In the genomic region with DNA sequence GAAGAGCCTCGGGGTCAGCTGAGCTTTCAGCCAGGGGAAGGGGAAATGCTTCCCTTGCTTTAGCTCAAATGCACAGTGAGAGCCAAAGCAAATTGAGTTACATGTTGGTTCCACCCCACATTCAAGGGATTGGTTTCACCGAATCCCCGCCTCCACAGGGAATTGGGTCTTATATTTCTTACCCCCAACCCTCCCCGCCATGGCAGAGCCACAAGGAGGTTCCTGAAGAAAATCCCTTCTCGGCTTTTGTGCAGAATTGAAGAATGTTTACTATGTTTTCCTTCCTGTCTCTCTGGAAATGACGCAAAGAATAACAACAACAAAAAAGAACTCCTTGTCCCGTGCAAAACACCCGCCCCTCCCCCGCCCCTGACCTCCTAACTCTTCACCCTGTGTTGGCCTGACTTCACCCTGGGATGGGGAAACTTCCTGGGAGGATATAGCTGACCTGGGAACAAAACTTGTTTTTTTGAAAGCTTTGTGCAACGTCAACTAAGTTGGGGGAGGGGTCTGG, we compare ENCODE assay signal across 10 cellular contexts. TPM values are rescaled to one million over a fixed set of nuclear protein-coding genes. Genes with fewer than 3 reads are reported as not detected.
DNase-seq lines count a peak whose midpoint lies in the region; ATAC-seq, FAIRE-seq and TF ChIP-seq lines count a peak whose summit lies in the region.
"Had no signal": no experiment of that assay in that cellular context is flagged by ENCODE, and none has a peak within 500 bp of the region (broad histone marks: within the 10 kb centered on the region; RNA-seq: fewer than 3 reads in every experiment).

No MANE protein-coding gene starts in this region.

- H3K9me3 ChIP-seq in HUES64 (ENCODE audit: insufficient read depth, low read depth, low read length) (no peaks in the 10 kb centered on the region; the same call in 1 of the 2 replicates), H1 (ENCODE audit: insufficient read depth in 2 of 2, low read depth in 1 of 2, low read length in 1 of 2) (0 out of 4 replicates have a peak, but pooled peaks cover 0 to 4% of the 10 kb centered on the region in 2 experiments), HepG2 (ENCODE audit: low read length) (no peaks in the 10 kb centered on the region)

- H4K20me1 ChIP-seq in H1 (replicated peaks in 1 of 2; ENCODE audit: control insufficient read depth in 1 of 2, insufficient read depth in 2 of 2, low read length in 2 of 2) (no peaks in the 10 kb centered on the region), HepG2 (ENCODE audit: insufficient read depth, low read length) (no peaks in the 10 kb centered on the region)

- H3K9ac ChIP-seq in HUES64 (ENCODE audit: low read depth, low read length) (no peak overlapping the region), H1 (replicated peaks in 1 of 4; ENCODE audit: extremely low read depth in 1 of 4, low read depth in 3 of 4, low read length in 3 of 4) (peak overlapping the region in 2 of 4 experiments; percentile 7 to 13; a peak in 1 of 7 replicates), HepG2 (ENCODE audit: insufficient read depth, low read depth, low read length) (no peak overlapping the region)

- no peak overlapping the region for H4K91ac ChIP-seq in H1 (replicated peaks; ENCODE audit: insufficient read length, low read length)

- no peak overlapping the region for H3K14ac ChIP-seq in H1 (ENCODE audit: insufficient read length)

- H3K23ac ChIP-seq in H1 (ENCODE audit: insufficient read length), result no peak overlapping the region

- H3K27me3 ChIP-seq in HUES64 (ENCODE audit: insufficient read depth, low read length) (no peaks in the 10 kb centered on the region), H1 (replicated peaks in 1 of 4; ENCODE audit: control insufficient read depth in 3 of 4, extremely low read depth in 1 of 4, insufficient read depth in 3 of 4, low read length in 3 of 4) (no peaks in the 10 kb centered on the region; a peak in 1 of 7 replicates), HepG2 (ENCODE audit: control insufficient read depth in 1 of 2, insufficient read depth in 2 of 2, low read length in 2 of 2) (no peaks in the 10 kb centered on the region; a peak in 2 of 5 replicates)

- no peaks in the 10 kb centered on the region for H3K23me2 ChIP-seq in H1 (ENCODE audit: low read depth, low read length)

- TF ChIP-seq CTCF in H1 (IDR thresholded peaks at IDR 0.05; ENCODE audit: control extremely low read depth in 1 of 3, insufficient read depth in 1 of 3, low read depth in 1 of 3, low read length in 3 of 3), result no peak
- TF ChIP-seq CTCF in HepG2 (CRISPR knock-in tag; IDR thresholded peaks at IDR 0.05), result no peak

- TF ChIP-seq POLR2A in H1 (IDR thresholded peaks at IDR 0.05; ENCODE audit: control extremely low read depth in 1 of 2, low read depth in 2 of 2, low read length in 2 of 2) (no peak), HepG2 (IDR thresholded peaks at IDR 0.05; ENCODE audit: insufficient read depth in 1 of 2, low read depth in 2 of 2, low read length in 2 of 2) (no peak)

- H3K4me2 ChIP-seq in H1 (ENCODE audit: insufficient read depth in 1 of 2, low read depth in 2 of 2, low read length in 2 of 2), result peak overlapping the region; percentile 40 to 54
- no peak overlapping the region for H3K4me2 ChIP-seq in HepG2 (ENCODE audit: low read depth, low read length)

- intact Hi-C loops in HepG2 (cut with micrococcal nuclease; ENCODE audit: unreplicated experiment), result no loop called here

- TF ChIP-seq RAD21 in H1 (IDR thresholded peaks at IDR 0.05 in 1 of 2, conservative IDR thresholded peaks at IDR 0.05 in 1 of 2; ENCODE audit: low read depth in 2 of 2, low read length in 2 of 2), result no peak
- TF ChIP-seq RAD21 in HepG2 (CRISPR knock-in tag; IDR thresholded peaks at IDR 0.05), result no peak

- 0 out of 2 replicates have a peak overlapping the region, but pooled peaks have one; percentile 29 for H2BK15ac ChIP-seq in H1 (ENCODE audit: low read length)

- 0 out of 2 replicates have a peak overlapping the region, but pooled peaks have one; percentile 72 for H2BK5ac ChIP-seq in H1 (ENCODE audit: low read depth, low read length)

- H3K4me3 ChIP-seq in HUES64 (ENCODE audit: low read length), result peak overlapping the region; percentile 27; the same call in 1 of the 2 replicates
- H3K4me3 ChIP-seq in H1 (ENCODE audit: extremely low read depth in 1 of 4, insufficient read depth in 2 of 4, low read depth in 3 of 4, low read length in 4 of 4), result peak overlapping the region in 2 of 4 experiments; percentile 7 to 36; a peak in 3 of 8 replicates
- no peak overlapping the region for H3K4me3 ChIP-seq in HepG2 (replicated peaks in 1 of 3; ENCODE audit: insufficient read depth in 1 of 3, low read depth in 2 of 3, low read length in 3 of 3)
- no peak overlapping the region for H3K4me3 ChIP-seq in skin epidermis

- H2AFZ ChIP-seq in H1 (ENCODE audit: low read length) (peak overlapping the region; percentile 45), HepG2 (ENCODE audit: low read length) (no peak overlapping the region)

- no peak overlapping the region for H4K8ac ChIP-seq in H1 (ENCODE audit: extremely low read depth, insufficient read depth, low read length)

- ATAC-seq in HepG2 (no peak), GM21723 (IDR thresholded peaks at IDR 0.05; ENCODE audit: unreplicated experiment) (no peak)

- no peak for FAIRE-seq in H1 (lab: Jason Lieb, UNC)
- no peak for FAIRE-seq in HepG2 (lab: Jason Lieb, UNC)

- no peaks in the 10 kb centered on the region for H3K79me1 ChIP-seq in H1 (ENCODE audit: low read depth, low read length)

- no TSS peak for BruUV-seq in HepG2 (replicated peaks; lab: Mats Ljungman, UMichigan)

- H3K18ac ChIP-seq in H1 (ENCODE audit: extremely low read depth, low read length), result peak overlapping the region; percentile 71; the same call in 1 of the 2 replicates

- H2BK12ac ChIP-seq in H1 (ENCODE audit: low read depth, low read length), result peak overlapping the region; percentile 85

- 36% methylated on average over 10 of the region's 10 CpGs for WGBS in HUES64
- 37% methylated on average over 10 of the region's 10 CpGs; no CpG with 5 or more reads in 1 of the 2 experiments for WGBS in H1 (ENCODE audit: extremely low coverage in 1 of 2, insufficient coverage in 1 of 2, insufficient read length in 1 of 2, insufficient replicate concordance in 2 of 2, low coverage in 1 of 2, low lambda C conversion rate in 2 of 2, missing lambda C conversion rate in 1 of 2), 2 experiments
- 23% methylated on average over 10 of the region's 10 CpGs for WGBS in HepG2 (ENCODE audit: low lambda C conversion rate)

- H3K36me3 ChIP-seq in HUES64 (ENCODE audit: insufficient read depth, low read length) (no peaks in the 10 kb centered on the region), H1 (ENCODE audit: control insufficient read depth in 2 of 4, insufficient read depth in 4 of 4, low read length in 3 of 4) (no peaks in the 10 kb centered on the region), HepG2 (replicated peaks in 1 of 2; ENCODE audit: control insufficient read depth in 1 of 2, insufficient read depth in 2 of 2, low read length in 2 of 2) (no peaks in the 10 kb centered on the region)

- DNase-seq in H1 (ENCODE audit: low read depth in 1 of 2, low spot score in 2 of 2) (no peak), HepG2 (ENCODE audit: low spot score) (peak; percentile 19), NCI-H187 (lab: John Stamatoyannopoulos, UW) (no peak), HUDEP-2 (lab: John Stamatoyannopoulos, UW; ENCODE audit: unreplicated experiment in 76 of 76) (no peak), LoVo (ENCODE audit: low spot score) (no peak)
- DNase-seq: NCI-H1092 treated with DMSO at 0.1 percent for 48 hours, SW 1271 had no signal

- peak overlapping the region; percentile 58; the same call in 1 of the 2 replicates for H3K27ac ChIP-seq in HUES64 (ENCODE audit: low read depth, low read length)
- peak overlapping the region; percentile 46; the same call in 1 of the 2 replicates for H3K27ac ChIP-seq in H1 (ENCODE audit: low read depth, low read length)
- no peak overlapping the region for H3K27ac ChIP-seq in HepG2 (ENCODE audit: extremely low read length, insufficient read depth, low read length)
- peak overlapping the region in 19 of 21 experiments; percentile 3 to 92 (median 60) for H3K27ac ChIP-seq in skin epidermis

- H3K4ac ChIP-seq in H1 (replicated peaks; ENCODE audit: insufficient read length, low read depth, low read length), result no peak overlapping the region

- H3K79me2 ChIP-seq in H1 (ENCODE audit: control insufficient read depth in 1 of 2, insufficient read depth in 2 of 2, low read length in 2 of 2) (no peaks in the 10 kb centered on the region), HepG2 (ENCODE audit: insufficient read depth, low read length) (no peaks in the 10 kb centered on the region)

- CTCF ChIA-PET in H1 (lab: Charles Lee; ENCODE audit: partially characterized antibody), result interaction anchor here (0.8 to 16.3 kb wide), 17 partner anchors 8 to 296 kb away, joined by 3 to 719 read pairs (median 4); no protein-coding TSS in a partner anchor
- CTCF ChIA-PET in HepG2 (lab: Yijun Ruan, JAX; ENCODE audit: low intra/inter-chr PET ratio, low total read pairs), result no interaction called here

- 0 out of 2 replicates have a peak overlapping the region, but pooled peaks have one; percentile 43 for H2BK20ac ChIP-seq in H1 (ENCODE audit: low read length)

- no peak overlapping the region; the same call in 1 of the 2 replicates for H2AK5ac ChIP-seq in H1 (ENCODE audit: low read depth, low read length)

- H3K4me1 ChIP-seq in HUES64 (ENCODE audit: insufficient read depth, low read length) (peaks cover 21% of the 10 kb centered on the region), H1 (replicated peaks in 1 of 4; ENCODE audit: control insufficient read depth in 3 of 4, insufficient read depth in 4 of 4, low read length in 3 of 4) (peaks cover 4 to 12% (median 11%) of the 10 kb centered on the region in 4 experiments; a peak in 5 of 7 replicates), HepG2 (ENCODE audit: insufficient read depth, low read length) (peaks cover 16% of the 10 kb centered on the region)

- in situ Hi-C loops in HepG2 (cut with HindIII; ENCODE audit: extremely low pct_ligation_motif_present, low pct_unique_long_range_greater_than_20kb), result no loop called here

- TF ChIP-seq EP300 in H1 (IDR thresholded peaks at IDR 0.05; ENCODE audit: borderline replicate concordance in 1 of 2, low read depth in 2 of 2, low read length in 2 of 2), result peak in 1 of 2 experiments; percentile 24; a peak in 1 of 3 replicates
- no peak for TF ChIP-seq EP300 in HepG2 (IDR thresholded peaks at IDR 0.05; ENCODE audit: low read depth in 2 of 2, low read length in 2 of 2)
- TF ChIP-seq EP300 in HepG2 (CRISPR knock-in tag; IDR thresholded peaks at IDR 0.05; ENCODE audit: borderline replicate concordance), result no peak

- H3K56ac ChIP-seq in H1 (replicated peaks; ENCODE audit: insufficient read length, low read depth, low read length), result no peak overlapping the region

- no peak overlapping the region for H2BK120ac ChIP-seq in H1 (replicated peaks; ENCODE audit: low read depth, low read length)

- no peak overlapping the region for H4K5ac ChIP-seq in H1 (ENCODE audit: insufficient read length, low read depth, low read length)

- POLR2A ChIA-PET in H1 (lab: Charles Lee; ENCODE audit: partially characterized antibody) (interaction anchor here (0.9 to 3.7 kb wide), 6 partner anchors 11 to 263 kb away, joined by 3 to 45 read pairs (median 4); a partner anchor contains a TSS), HepG2 (lab: Yijun Ruan, JAX) (no interaction called here)

RNA-seq across cellular contexts. Expression of a gene that starts 21.9 kb away (rescaled TPM):
- polyA plus RNA-seq in HUES64 (2013, experiment 1 of 2), result 17.7 TPM
- 16.9 TPM for polyA plus RNA-seq in HUES64 (2013, experiment 2 of 2)
- 31.7 and 32.7 TPM in 2 replicates for total RNA-seq in H1 (2021; fragmentation: NEBNext Ultra II Directional; extraction: Animal tissue kit (Norgen Biotek cat#: 25700))
- 13.3 and 13.9 TPM in 2 replicates for polyA plus RNA-seq in H1 (2011; rRNA removed)
- polyA plus RNA-seq in H1 (2011; cell fraction: cytosol; rRNA removed), result 19.8 TPM
- polyA plus RNA-seq in H1 (2011; cell fraction: nucleus; rRNA removed), result 14.3 TPM
- 12.0 to 17.1 TPM (median 16.7 TPM) in 4 replicates for polyA plus RNA-seq in H1 (2012, experiment 1 of 2)
- polyA plus RNA-seq in H1 (2012, experiment 2 of 2), result 2.0 TPM
- polyA plus RNA-seq in H1 (2013, experiment 1 of 2), result 15.9 TPM
- 15.4 TPM for polyA plus RNA-seq in H1 (2013, experiment 2 of 2)
- polyA minus RNA-seq in H1 (2011; rRNA and poly(A)+ RNA removed), result 41.1 and 42.1 TPM in 2 replicates
- polyA minus RNA-seq in H1 (2011; cell fraction: cytosol; rRNA and poly(A)+ RNA removed), result 17.5 TPM
- 15.8 TPM for polyA minus RNA-seq in H1 (2011; cell fraction: nucleus; rRNA and poly(A)+ RNA removed)
- 13.9 and 18.4 TPM in 2 replicates for total RNA-seq in HepG2 (2016; rRNA removed; fragmentation: Illumina TruSeq; extraction: Trizol)
- 1.6 and 1.7 TPM in 2 replicates for total RNA-seq in HepG2 (2016; cell fraction: cytosol; rRNA removed; fragmentation: Illumina TruSeq; extraction: Trizol; ENCODE audit: low read depth)
- 12.8 and 18.2 TPM in 2 replicates for total RNA-seq in HepG2 (2016; cell fraction: insoluble cytoplasmic fraction; rRNA removed; fragmentation: Illumina TruSeq; extraction: Trizol)
- 9.4 and 10.0 TPM in 2 replicates for total RNA-seq in HepG2 (2016; cell fraction: membrane; rRNA removed; fragmentation: Illumina TruSeq; extraction: Trizol)
- total RNA-seq in HepG2 (2016; cell fraction: nucleus; rRNA removed; fragmentation: Illumina TruSeq; extraction: Trizol), result 8.0 and 10.3 TPM in 2 replicates
- polyA plus RNA-seq in HepG2 (2011; rRNA removed), result 6.0 and 7.6 TPM in 2 replicates
- polyA plus RNA-seq in HepG2 (2011; cell fraction: cytosol; rRNA removed), result 4.8 and 5.6 TPM in 2 replicates
- 3.6 and 4.9 TPM in 2 replicates for polyA plus RNA-seq in HepG2 (2011; cell fraction: nucleus; rRNA removed)
- 4.0 and 4.3 TPM in 2 replicates for polyA plus RNA-seq in HepG2 (2012)
- polyA plus RNA-seq in HepG2 (2016; cell fraction: cytosol; fragmentation: Illumina TruSeq; extraction: Trizol; ENCODE audit: low read depth), result 0.84 and 0.93 TPM in 2 replicates
- 12.4 and 12.8 TPM in 2 replicates for polyA plus RNA-seq in HepG2 (2016; cell fraction: insoluble cytoplasmic fraction; fragmentation: Illumina TruSeq; extraction: Trizol; ENCODE audit: low read depth)
- 3.3 and 4.4 TPM in 2 replicates for polyA plus RNA-seq in HepG2 (2016; cell fraction: membrane; fragmentation: Illumina TruSeq; extraction: Trizol; ENCODE audit: low read depth)
- polyA plus RNA-seq in HepG2 (2016; cell fraction: nucleus; fragmentation: Illumina TruSeq; extraction: Trizol; ENCODE audit: insufficient read depth, low read depth), result 10.3 and 11.4 TPM in 2 replicates
- 11.9 and 19.0 TPM in 2 replicates for polyA minus RNA-seq in HepG2 (2011; rRNA and poly(A)+ RNA removed; ENCODE audit: low replicate concordance)
- polyA minus RNA-seq in HepG2 (2011; cell fraction: cytosol; rRNA and poly(A)+ RNA removed), result 6.0 and 6.7 TPM in 2 replicates
- polyA minus RNA-seq in HepG2 (2011; cell fraction: nucleus; rRNA and poly(A)+ RNA removed), result 5.9 and 7.2 TPM in 2 replicates

RNA-seq across cellular contexts. Expression of a gene that starts 47.7 kb away (rescaled TPM):
- polyA plus RNA-seq in HUES64 (2013, experiment 1 of 2), result 46.8 TPM
- polyA plus RNA-seq in HUES64 (2013, experiment 2 of 2), result 53.2 TPM
- 57.0 and 59.6 TPM in 2 replicates for total RNA-seq in H1 (2021; fragmentation: NEBNext Ultra II Directional; extraction: Animal tissue kit (Norgen Biotek cat#: 25700))
- polyA plus RNA-seq in H1 (2011; rRNA removed), result 18.8 and 32.1 TPM in 2 replicates
- polyA plus RNA-seq in H1 (2011; cell fraction: cytosol; rRNA removed), result 22.0 TPM
- 27.5 TPM for polyA plus RNA-seq in H1 (2011; cell fraction: nucleus; rRNA removed)
- 36.5 to 43.3 TPM (median 39.3 TPM) in 4 replicates for polyA plus RNA-seq in H1 (2012, experiment 1 of 2)
- polyA plus RNA-seq in H1 (2012, experiment 2 of 2), result 26.8 TPM
- 21.9 TPM for polyA plus RNA-seq in H1 (2013, experiment 1 of 2)
- 22.6 TPM for polyA plus RNA-seq in H1 (2013, experiment 2 of 2)
- 7.7 and 12.6 TPM in 2 replicates for polyA minus RNA-seq in H1 (2011; rRNA and poly(A)+ RNA removed)
- 47.4 TPM for polyA minus RNA-seq in H1 (2011; cell fraction: cytosol; rRNA and poly(A)+ RNA removed)
- polyA minus RNA-seq in H1 (2011; cell fraction: nucleus; rRNA and poly(A)+ RNA removed), result 25.9 TPM
- total RNA-seq in HepG2 (2016; rRNA removed; fragmentation: Illumina TruSeq; extraction: Trizol), result 6.2 and 8.4 TPM in 2 replicates
- 0.88 and 1.1 TPM in 2 replicates for total RNA-seq in HepG2 (2016; cell fraction: cytosol; rRNA removed; fragmentation: Illumina TruSeq; extraction: Trizol; ENCODE audit: low read depth)
- 6.2 and 7.9 TPM in 2 replicates for total RNA-seq in HepG2 (2016; cell fraction: insoluble cytoplasmic fraction; rRNA removed; fragmentation: Illumina TruSeq; extraction: Trizol)
- total RNA-seq in HepG2 (2016; cell fraction: membrane; rRNA removed; fragmentation: Illumina TruSeq; extraction: Trizol), result 3.5 and 4.3 TPM in 2 replicates
- 5.8 and 6.6 TPM in 2 replicates for total RNA-seq in HepG2 (2016; cell fraction: nucleus; rRNA removed; fragmentation: Illumina TruSeq; extraction: Trizol)
- polyA plus RNA-seq in HepG2 (2011; rRNA removed), result 6.6 and 7.8 TPM in 2 replicates
- polyA plus RNA-seq in HepG2 (2011; cell fraction: cytosol; rRNA removed), result 6.1 and 8.5 TPM in 2 replicates
- polyA plus RNA-seq in HepG2 (2011; cell fraction: nucleus; rRNA removed), result 9.9 and 12.0 TPM in 2 replicates
- polyA plus RNA-seq in HepG2 (2012), result 13.5 and 21.1 TPM in 2 replicates
- 0.57 and 0.58 TPM in 2 replicates for polyA plus RNA-seq in HepG2 (2016; cell fraction: cytosol; fragmentation: Illumina TruSeq; extraction: Trizol; ENCODE audit: low read depth)
- 8.8 and 10.6 TPM in 2 replicates for polyA plus RNA-seq in HepG2 (2016; cell fraction: insoluble cytoplasmic fraction; fragmentation: Illumina TruSeq; extraction: Trizol; ENCODE audit: low read depth)
- 2.4 and 2.6 TPM in 2 replicates for polyA plus RNA-seq in HepG2 (2016; cell fraction: membrane; fragmentation: Illumina TruSeq; extraction: Trizol; ENCODE audit: low read depth)
- 9.6 and 10.7 TPM in 2 replicates for polyA plus RNA-seq in HepG2 (2016; cell fraction: nucleus; fragmentation: Illumina TruSeq; extraction: Trizol; ENCODE audit: insufficient read depth, low read depth)
- 5.2 and 20.2 TPM in 2 replicates for polyA minus RNA-seq in HepG2 (2011; rRNA and poly(A)+ RNA removed; ENCODE audit: low replicate concordance)
- polyA minus RNA-seq in HepG2 (2011; cell fraction: cytosol; rRNA and poly(A)+ RNA removed), result 14.8 and 18.3 TPM in 2 replicates
- polyA minus RNA-seq in HepG2 (2011; cell fraction: nucleus; rRNA and poly(A)+ RNA removed), result 5.8 and 8.6 TPM in 2 replicates
